8 cellular contexts compared by ENCODE assay signal in the genomic region with DNA sequence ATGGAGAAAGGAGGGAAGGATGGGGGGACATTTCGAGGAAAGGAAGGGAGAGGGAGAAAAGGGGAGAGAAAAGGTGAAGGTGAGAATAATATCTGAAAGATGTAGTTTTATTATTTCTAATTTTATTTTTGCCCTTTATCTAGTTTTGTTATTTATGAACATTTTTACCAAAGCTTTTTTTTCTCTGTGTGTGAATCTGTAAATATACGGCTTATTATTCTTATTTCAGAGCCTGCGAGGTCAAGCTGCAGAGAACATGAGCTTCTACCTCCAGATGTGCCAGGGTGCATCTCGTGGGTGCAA. TPM values are rescaled to one million over a fixed set of nuclear protein-coding genes. Genes with fewer than 3 reads are reported as not detected.
A peak's percentile ranks its signal among the peaks of the same experiment; 100 is the strongest.
DNase-seq lines count a peak whose midpoint lies in the region; ATAC-seq, FAIRE-seq and TF ChIP-seq lines count a peak whose summit lies in the region.

No MANE protein-coding gene starts in this region.

- 0 out of 2 replicates have a peak overlapping the region, but pooled peaks have one; percentile 58 for H3K4me3 ChIP-seq in GM12878
- peak overlapping the region in 2 of 3 donors; percentile 44 to 67 for H3K4me3 ChIP-seq in liver (ENCODE audit: low read depth in 1 of 3, low read length in 3 of 3)
- peak overlapping the region; percentile 58 to 82 (median 69) for H3K4me3 ChIP-seq in subcutaneous abdominal adipose tissue (ENCODE audit: low read depth in 1 of 5, low read length in 5 of 5)
- H3K4me3 ChIP-seq in mucosa of descending colon, result no peak overlapping the region

- no TSS peak for BruUV-seq in GM12878 (replicated peaks; lab: Mats Ljungman, UMichigan)

- H2AFZ ChIP-seq in GM12878 (ENCODE audit: control insufficient read depth, low read depth, low read length), result no peak overlapping the region

- no peak for DNase-seq in activated CD4-positive, alpha-beta T cell treated with anti-CD3 and anti-CD28 coated beads for 36 hours
- no peak for DNase-seq in activated CD4-positive, alpha-beta T cell treated with anti-CD3 and anti-CD28 coated beads, Interleukin-2, amount 50 U/mL, for 4 hours
- DNase-seq in GM12878 (ENCODE audit: low read depth, low spot score), result no peak
- DNase-seq in NCI-H146 (lab: John Stamatoyannopoulos, UW), result no peak
- DNase-seq in NCI-H2196 treated with DMSO at 0.1 percent for 48 hours (lab: John Stamatoyannopoulos, UW; ENCODE audit: unreplicated experiment), result no peak
- DNase-seq in mucosa of descending colon, result no peak

- SMC1A ChIA-PET in GM12878 (lab: Charles Lee; ENCODE audit: uncharacterized antibody, unreplicated experiment), result interaction anchor here (1.4 to 2.7 kb wide), 2 partner anchors 12 to 129 kb away, joined by 3 to 11 read pairs; no protein-coding TSS in a partner anchor

- H3K27me3 ChIP-seq in GM12878 (replicated peaks in 1 of 2; ENCODE audit: control insufficient read depth in 2 of 2, insufficient read depth in 2 of 2, low read length in 1 of 2) (peaks cover 6 to 16% of the 10 kb centered on the region in 2 experiments), liver (ENCODE audit: control insufficient read depth in 4 of 4, insufficient read depth in 4 of 4, low read length in 3 of 4) (no peaks in the 10 kb centered on the region), subcutaneous abdominal adipose tissue (ENCODE audit: control insufficient read depth in 5 of 5, insufficient read depth in 4 of 5, low read length in 5 of 5) (peaks cover 0 to 7% (median 0%) of the 10 kb centered on the region in 5 donors)

- H3K27ac Mint-ChIP-seq in activated CD4-positive, alpha-beta T cell treated with anti-CD3 and anti-CD28 coated beads for 36 hours, result no peak overlapping the region

- no peaks in the 10 kb centered on the region; the same call in 2 of the 3 replicates for H3K9me3 ChIP-seq in GM12878 (replicated peaks; ENCODE audit: control insufficient read depth, insufficient read depth, low read length)
- no peaks in the 10 kb centered on the region for H3K9me3 ChIP-seq in liver (ENCODE audit: control insufficient read depth in 4 of 4, low read length in 3 of 4)
- no peaks in the 10 kb centered on the region for H3K9me3 ChIP-seq in subcutaneous abdominal adipose tissue (ENCODE audit: control insufficient read depth in 5 of 5, low read length in 5 of 5)
- no peaks in the 10 kb centered on the region for H3K9me3 ChIP-seq in mucosa of descending colon

- RAD21 ChIA-PET in GM12878 (lab: Charles Lee; ENCODE audit: unreplicated experiment), result interaction anchor here (1.0 to 3.3 kb wide), 2 partner anchors 13 to 129 kb away, joined by 3 to 12 read pairs; no protein-coding TSS in a partner anchor

- H3K79me2 ChIP-seq in GM12878 (ENCODE audit: control insufficient read depth, insufficient read depth, low read length), result no peaks in the 10 kb centered on the region

- FAIRE-seq in GM12878 (lab: Jason Lieb, UNC), result no peak

- H3K4me1 ChIP-seq in GM12878 (ENCODE audit: control insufficient read depth, insufficient read depth, low read length) (peaks cover 4% of the 10 kb centered on the region; the same call in 1 of the 2 replicates), liver (ENCODE audit: control insufficient read depth in 4 of 4, insufficient read depth in 4 of 4, low read length in 3 of 4) (peaks cover 4 to 22% (median 12%) of the 10 kb centered on the region in 4 donors), subcutaneous abdominal adipose tissue (ENCODE audit: control insufficient read depth in 5 of 5, insufficient read depth in 5 of 5, low read length in 5 of 5) (peaks cover 2 to 36% (median 26%) of the 10 kb centered on the region in 5 donors), mucosa of descending colon (ENCODE audit: low read depth) (peaks cover 14% of the 10 kb centered on the region)

- TF ChIP-seq CTCF in GM12878 (IDR thresholded peaks at IDR 0.05 in 2 of 3, conservative IDR thresholded peaks at IDR 0.05 in 1 of 3; ENCODE audit: control insufficient read depth in 2 of 3, extremely low read depth in 1 of 3, insufficient read depth in 1 of 3, low read depth in 3 of 3, low read length in 3 of 3) (no peak), liver (IDR thresholded peaks at IDR 0.05; ENCODE audit: low read depth, low read length, missing input control) (no peak), mucosa of descending colon (IDR thresholded peaks at IDR 0.05) (no peak)

- TF ChIP-seq RAD21 in GM12878 (IDR thresholded peaks at IDR 0.05; ENCODE audit: insufficient read depth, low read depth, low read length), result no peak
- no peak for TF ChIP-seq RAD21 in liver (IDR thresholded peaks at IDR 0.05)

- no peaks in the 10 kb centered on the region for H3K36me3 Mint-ChIP-seq in activated CD4-positive, alpha-beta T cell treated with anti-CD3 and anti-CD28 coated beads for 36 hours (ENCODE audit: low read depth)

- no peaks in the 10 kb centered on the region for H4K20me1 ChIP-seq in GM12878 (ENCODE audit: control insufficient read depth, insufficient read depth)

- CTCF ChIA-PET in activated CD4-positive, alpha-beta T cell treated with anti-CD3 and anti-CD28 coated beads for 36 hours (lab: Charles Lee), result interaction anchor here (0.7 to 1.5 kb wide), 7 partner anchors 9 to 217 kb away, joined by 3 to 8 read pairs (median 3); no protein-coding TSS in a partner anchor
- CTCF ChIA-PET in GM12878 (lab: Yijun Ruan, JAX), result interaction anchor here (0.9 to 3.6 kb wide), 5 partner anchors 9 to 133 kb away, joined by 3 to 21 read pairs (median 4); no protein-coding TSS in a partner anchor

- no peaks in the 10 kb centered on the region for H3K9me3 Mint-ChIP-seq in activated CD4-positive, alpha-beta T cell treated with anti-CD3 and anti-CD28 coated beads for 36 hours (ENCODE audit: low read depth)

- in situ Hi-C loops in GM12878 (cut with MboI), result no loop called here

- no peak for ATAC-seq in activated CD4-positive, alpha-beta T cell treated with anti-CD3 and anti-CD28 coated beads for 36 hours
- ATAC-seq in GM12878 (no peak), mucosa of descending colon (no peak)

- peaks cover 25% of the 10 kb centered on the region for H3K4me1 Mint-ChIP-seq in activated CD4-positive, alpha-beta T cell treated with anti-CD3 and anti-CD28 coated beads for 36 hours

- H3K27ac ChIP-seq in GM12878 (ENCODE audit: control insufficient read depth, insufficient read depth) (no peak overlapping the region), liver (ENCODE audit: low read depth in 1 of 2, low read length in 2 of 2) (peak overlapping the region; percentile 93 to 99), subcutaneous abdominal adipose tissue (ENCODE audit: low read depth, low read length) (peak overlapping the region; percentile 96)

- POLR2A ChIA-PET in activated CD4-positive, alpha-beta T cell treated with anti-CD3 and anti-CD28 coated beads for 36 hours (lab: Charles Lee), result interaction anchor here (0.5 kb wide), 1 partner anchor 97 kb away, joined by 6 read pairs; no protein-coding TSS in a partner anchor
- POLR2A ChIA-PET in GM12878 (lab: Charles Lee), result interaction anchor here (1.9 kb wide), 1 partner anchor 13 kb away, joined by 6 read pairs; no protein-coding TSS in a partner anchor

- TF ChIP-seq EP300 in GM12878 (IDR thresholded peaks at IDR 0.05; ENCODE audit: borderline replicate concordance in 1 of 2, control insufficient read depth in 1 of 2, low read depth in 2 of 2, low read length in 2 of 2), result no peak

- H3K4me3 Mint-ChIP-seq in activated CD4-positive, alpha-beta T cell treated with anti-CD3 and anti-CD28 coated beads for 36 hours, result peak overlapping the region; percentile 71

- WGBS in GM12878 (ENCODE audit: insufficient coverage, insufficient replicate concordance, low lambda C conversion rate, missing lambda C conversion rate), result 58% methylated on average over 4 of the region's 4 CpGs
- WGBS in liver, result 40% methylated on average over 4 of the region's 4 CpGs

- intact Hi-C loops in activated CD4-positive, alpha-beta T cell treated with anti-CD3 and anti-CD28 coated beads for 36 hours (cut with DNase I, micrococcal nuclease), result loop anchor here in 1 of 2 experiments (1.0 kb wide), 1 partner anchor 129 kb away; no protein-coding TSS in a partner anchor
- intact Hi-C loops in GM12878 (cut with micrococcal nuclease; ENCODE audit: unreplicated experiment) (no loop called here), mucosa of descending colon (cut with DNase I, micrococcal nuclease) (no loop called here)

- no peak overlapping the region; the same call in 1 of the 2 replicates for H3K9ac ChIP-seq in GM12878 (ENCODE audit: control insufficient read depth, insufficient read depth, low read length)
- H3K9ac ChIP-seq in liver (ENCODE audit: low read depth in 1 of 2, low read length in 2 of 2), result peak overlapping the region; percentile 64 to 87
- H3K9ac ChIP-seq in subcutaneous abdominal adipose tissue (ENCODE audit: low read length in 5 of 5), result peak overlapping the region; percentile 63 to 89 (median 76)

- TF ChIP-seq POLR2A in GM12878 (IDR thresholded peaks at IDR 0.05; ENCODE audit: low read depth, low read length), result no peak

- H3K36me3 ChIP-seq in GM12878 (ENCODE audit: control insufficient read depth in 2 of 2, insufficient read depth in 2 of 2, low read length in 1 of 2) (no peaks in the 10 kb centered on the region), liver (ENCODE audit: control insufficient read depth in 4 of 4, insufficient read depth in 3 of 4, low read depth in 1 of 4, low read length in 3 of 4) (no peaks in the 10 kb centered on the region), subcutaneous abdominal adipose tissue (ENCODE audit: control insufficient read depth in 5 of 5, insufficient read depth in 5 of 5, low read length in 5 of 5) (peaks cover 0 to 2% (median 0%) of the 10 kb centered on the region in 5 donors), mucosa of descending colon (ENCODE audit: low read depth) (no peaks in the 10 kb centered on the region)

- peak overlapping the region; percentile 86; the same call in 1 of the 2 replicates for H3K4me2 ChIP-seq in GM12878 (ENCODE audit: control insufficient read depth, insufficient read depth)

- H3K27me3 Mint-ChIP-seq in activated CD4-positive, alpha-beta T cell treated with anti-CD3 and anti-CD28 coated beads for 36 hours, result peaks cover 36% of the 10 kb centered on the region

RNA-seq across cellular contexts. Expression of a gene that starts 35.0 kb away (rescaled TPM):
- 1,000 to 10,000 TPM; 1,053 to 1,189 TPM for total RNA-seq in activated CD4-positive, alpha-beta T cell treated with anti-CD3 and anti-CD28 coated beads for 36 hours
- total RNA-seq in GM12878 (2013; cell fraction: nucleolus; rRNA removed), result 877 and 922 TPM in 2 replicates
- total RNA-seq in GM12878 (2014; rRNA removed) (1,155 and 1,166 TPM in 2 replicates), GM12878 (2014; rRNA removed; fragmentation: Illumina TruSeq; extraction: Trizol) (455 and 468 TPM in 2 replicates), GM12878 (2021) (928 and 1,003 TPM in 2 replicates), liver (100 to 1,000 TPM; 145 to 191 TPM), mucosa of descending colon (1,000 to 10,000 TPM in 2 of 3 donors, 100 to 1,000 TPM in 1; 833 to 1,988 (median 1,901) TPM)
- polyA plus RNA-seq in GM12878 (2011; ENCODE audit: low read depth), result 718 TPM
- polyA plus RNA-seq in GM12878 (2011; rRNA removed) (490 and 959 TPM in 2 replicates), GM12878 (2014; fragmentation: Illumina TruSeq; extraction: Trizol) (255 and 382 TPM in 2 replicates), GM12878 (2014; fragmentation: Nextera tagmentation; extraction: Ambion mirVana) (100 to 1,000 TPM; 129 to 329 TPM), GM12878 (2014; rRNA removed) (1,078 and 1,263 TPM in 2 replicates), GM12878 (2016; fragmentation: Nextera tagmentation; extraction: Ambion mirVana) (100 to 1,000 TPM; 699 to 799 TPM), liver (100 to 1,000 TPM; 256 to 321 TPM)
- 1,522 and 1,730 TPM in 2 replicates for polyA plus RNA-seq in GM12878 (2011; cell fraction: cytosol; rRNA removed)
- 1,255 and 1,711 TPM in 2 replicates for polyA plus RNA-seq in GM12878 (2011; cell fraction: nucleus; rRNA removed)
- polyA plus RNA-seq in GM12878 (2012), result 1,065 and 1,243 TPM in 2 replicates
- polyA minus RNA-seq in GM12878 (2011; rRNA and poly(A)+ RNA removed), result 560 and 847 TPM in 2 replicates
- polyA minus RNA-seq in GM12878 (2011; cell fraction: cytosol; rRNA and poly(A)+ RNA removed), result 323 and 371 TPM in 2 replicates
- polyA minus RNA-seq in GM12878 (2011; cell fraction: nucleus; rRNA and poly(A)+ RNA removed), result 239 and 260 TPM in 2 replicates
